ENCODE assay signal across 30 cellular contexts in the genomic region with DNA sequence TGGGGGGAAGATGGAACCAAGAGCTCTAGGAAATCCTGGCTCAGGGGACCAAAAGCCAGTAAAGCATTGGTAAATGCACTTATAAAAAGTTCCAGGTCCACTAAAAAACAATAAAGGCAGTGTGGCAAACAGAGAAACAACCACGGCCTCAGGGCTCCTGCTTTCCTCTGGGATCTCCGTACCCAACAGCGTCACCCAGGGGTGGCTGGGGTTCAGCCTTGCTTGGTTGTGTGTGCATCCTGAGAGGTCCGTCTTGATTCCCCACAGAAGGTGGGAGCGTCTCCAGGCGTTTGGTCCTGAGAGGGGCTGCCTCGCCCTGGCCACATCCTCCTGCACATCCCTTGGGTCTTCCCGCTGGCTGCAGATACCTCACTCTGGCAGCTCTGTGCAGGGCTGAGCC.
"Had no signal": no experiment of that assay in that cellular context is flagged by ENCODE, and none has a peak within 500 bp of the region (broad histone marks: within the 10 kb centered on the region; RNA-seq: fewer than 3 reads in every experiment).

No MANE protein-coding gene starts in this region.

- DNase-seq: activated effector memory CD4-positive, alpha-beta T cell treated with anti-CD3 and anti-CD28 coated beads, Interleukin-2, amount 50 U/mL, for 16 hours; activated effector memory CD4-positive, alpha-beta T cell treated with Interleukin-2 at 50 U/mL for 16 hours; activated gamma-delta T cell; activated gamma-delta T cell treated with Interleukin-2 at 50 U/mL for 16 hours; activated naive CD4-positive, alpha-beta T cell; activated naive CD4-positive, alpha-beta T cell treated with anti-CD3 and anti-CD28 coated beads for 36 hours; activated naive CD4-positive, alpha-beta T cell treated with anti-CD3 and anti-CD28 coated beads, Interleukin-2, amount 10 ng/mL, durations not matched to agents 7 days and 5 days; activated naive CD4-positive, alpha-beta T cell treated with anti-CD3 and anti-CD28 coated beads, Interleukin-2, amount 50 U/mL, for 16 hours; activated naive CD4-positive, alpha-beta T cell treated with Interleukin-2 at 50 U/mL for 16 hours; activated naive CD8-positive, alpha-beta T cell treated with anti-CD3 and anti-CD28 coated beads for 36 hours; activated naive CD8-positive, alpha-beta T cell treated with anti-CD3 and anti-CD28 coated beads, Interleukin-2, amount 10 ng/mL, durations not matched to agents 7 days and 5 days; activated naive CD8-positive, alpha-beta T cell treated with anti-CD3 and anti-CD28 coated beads, Interleukin-2, amount 50 U/mL, for 24 hours; activated T-cell treated with anti-CD3 and anti-CD28 coated beads, Interleukin-2, amount 50 U/mL, for 1 hour; activated T-cell treated with anti-CD3 and anti-CD28 coated beads, Interleukin-2, amount 50 U/mL, for 24 hours; activated T-cell treated with anti-CD3 and anti-CD28 coated beads, Interleukin-2, amount 50 U/mL, for 4 hours; activated T-cell treated with anti-CD3 and anti-CD28 coated beads, Interleukin-2, amount 50 U/mL, for 48 hours; activated T-cell treated with anti-CD3 and anti-CD28 coated beads, Interleukin-2, amount 50 U/mL, for 72 hours; adrenal gland; amniotic stem cell; amygdala; anterior cingulate cortex; aorta; body of pancreas; brain microvascular endothelial cell; caudate nucleus; central memory CD4-positive, alpha-beta T cell; cerebellar nuclear complex had no signal

- H3K4me1 ChIP-seq: adrenal gland, breast epithelium had no signal

- H3K36me3 ChIP-seq: adrenal gland, ascending aorta, brain microvascular endothelial cell, breast epithelium, cardiac muscle cell had no signal

- H3K9me3 ChIP-seq: adrenal gland, ascending aorta, body of pancreas, breast epithelium had no signal

- H3K4me3 ChIP-seq: adrenal gland, ascending aorta, body of pancreas, breast epithelium, cardiac muscle cell had no signal

- H3K27ac ChIP-seq: adrenal gland, ascending aorta, body of pancreas, brain microvascular endothelial cell, breast epithelium, cardiac muscle cell had no signal

- H3K27me3 ChIP-seq: adrenal gland, ascending aorta, body of pancreas, brain microvascular endothelial cell, breast epithelium, cardiac muscle cell had no signal
